Comparison of ENCODE assay signal across 9 cellular contexts in the genomic region with DNA sequence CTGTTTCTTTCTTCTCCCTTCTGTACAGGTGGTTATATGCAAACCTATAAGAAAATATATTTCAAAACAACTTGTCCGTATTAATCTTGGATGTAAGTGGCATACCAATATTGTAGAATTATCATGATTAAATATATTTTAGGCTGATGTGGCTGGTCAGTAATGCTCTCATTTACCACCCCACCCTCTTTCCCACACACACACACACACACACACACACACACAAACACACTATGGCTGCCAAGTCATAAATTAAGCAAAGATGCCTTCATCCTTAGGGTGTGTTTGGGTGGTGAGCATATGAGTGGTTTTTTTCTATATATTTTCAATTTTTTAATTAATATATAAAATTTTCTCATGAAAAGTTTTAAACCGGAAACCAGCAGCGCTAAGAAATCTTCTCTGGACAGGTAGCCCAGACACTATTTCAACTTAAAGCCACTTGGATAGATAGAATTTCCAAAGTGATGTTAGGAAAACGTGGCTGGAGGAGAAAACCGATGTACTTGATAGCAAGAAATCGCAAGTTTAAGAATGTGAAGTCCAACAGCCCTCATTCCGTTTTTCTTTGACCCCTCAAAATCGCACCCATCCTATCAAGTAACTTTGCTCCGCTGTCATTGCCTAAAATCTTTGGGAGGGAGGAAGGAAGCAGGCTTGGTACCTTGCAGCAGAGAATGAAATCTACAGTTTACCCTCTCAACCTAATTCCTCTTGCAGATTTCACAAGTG.
A peak's percentile ranks its signal among the peaks of the same experiment; 100 is the strongest.
DNase-seq lines count a peak whose midpoint lies in the region; ATAC-seq, FAIRE-seq and TF ChIP-seq lines count a peak whose summit lies in the region.
"Had no signal": no experiment of that assay in that cellular context is flagged by ENCODE, and none has a peak within 500 bp of the region (broad histone marks: within the 10 kb centered on the region; RNA-seq: fewer than 3 reads in every experiment).

No MANE protein-coding gene starts in this region.

- peak overlapping the region; percentile 84 for H3K4me2 ChIP-seq in OCI-LY7 (ENCODE audit: low read length)
- peak overlapping the region; percentile 98 for H3K4me2 ChIP-seq in endothelial cell of umbilical vein (ENCODE audit: insufficient read depth, low read length)

- H3K79me2 ChIP-seq in OCI-LY7 (ENCODE audit: insufficient read depth, low read depth, low read length), result peaks cover 58% of the 10 kb centered on the region
- peaks cover 59% of the 10 kb centered on the region for H3K79me2 ChIP-seq in endothelial cell of umbilical vein (ENCODE audit: control insufficient read depth, insufficient read depth, low read length)

- ATAC-seq in GM21526 (IDR thresholded peaks at IDR 0.05; ENCODE audit: low FRiP score, unreplicated experiment), result no peak
- no peak for ATAC-seq in HG03175 (IDR thresholded peaks at IDR 0.05; ENCODE audit: unreplicated experiment)

- H3K27ac ChIP-seq in OCI-LY7 (ENCODE audit: low read depth, low read length, poor library complexity, severe bottlenecking) (peak overlapping the region; percentile 83), endothelial cell of umbilical vein (ENCODE audit: insufficient read depth, low read depth, low read length) (peak overlapping the region; percentile 70), neutrophil (peak overlapping the region; percentile 92)

- H4K20me1 ChIP-seq in OCI-LY7 (ENCODE audit: insufficient read depth, low read length) (peaks cover 26% of the 10 kb centered on the region), endothelial cell of umbilical vein (replicated peaks; ENCODE audit: control insufficient read depth, extremely low read depth, insufficient read depth, low read length) (peaks cover 5% of the 10 kb centered on the region)

- no peaks in the 10 kb centered on the region for H3K9me1 ChIP-seq in endothelial cell of umbilical vein (replicated peaks; ENCODE audit: control insufficient read depth, extremely low read depth, insufficient read depth, low read length)

- H3K4me1 ChIP-seq in OCI-LY7 (ENCODE audit: insufficient read depth, low read length, poor library complexity, severe bottlenecking) (peaks cover 60% of the 10 kb centered on the region), endothelial cell of umbilical vein (ENCODE audit: control insufficient read depth, extremely low read depth, insufficient read depth, low read length) (peaks cover 27% of the 10 kb centered on the region), neutrophil (ENCODE audit: control insufficient read depth in 1 of 2, insufficient read depth in 1 of 2, low read depth in 1 of 2, low read length in 1 of 2) (peaks cover 60 to 64% of the 10 kb centered on the region in 2 experiments)

- H2AFZ ChIP-seq in OCI-LY7 (ENCODE audit: low read length) (no peak overlapping the region), endothelial cell of umbilical vein (ENCODE audit: low read depth, low read length) (no peak overlapping the region)

- H3K9ac ChIP-seq in endothelial cell of umbilical vein (replicated peaks; ENCODE audit: extremely low read depth, insufficient read depth, low read length), result peak overlapping the region; percentile 92

- H3K9me3 ChIP-seq in OCI-LY7 (ENCODE audit: low read length) (no peaks in the 10 kb centered on the region), endothelial cell of umbilical vein (replicated peaks; ENCODE audit: control insufficient read depth, insufficient read depth, low read length) (no peaks in the 10 kb centered on the region), neutrophil (no peaks in the 10 kb centered on the region)

- no peak for FAIRE-seq in endothelial cell of umbilical vein (lab: Jason Lieb, UNC)
- FAIRE-seq: colon had no signal

- H3K36me3 ChIP-seq in OCI-LY7 (ENCODE audit: insufficient read depth, low read length), result peaks cover 54% of the 10 kb centered on the region
- H3K36me3 ChIP-seq in endothelial cell of umbilical vein (ENCODE audit: control insufficient read depth in 2 of 2, extremely low read depth in 1 of 2, insufficient read depth in 2 of 2, low read length in 2 of 2), result peaks cover 14 to 15% of the 10 kb centered on the region in 2 experiments
- peaks cover 28% of the 10 kb centered on the region for H3K36me3 ChIP-seq in neutrophil

- H3K4me3 ChIP-seq in OCI-LY7 (ENCODE audit: low read depth, low read length, poor library complexity, severe bottlenecking) (peak overlapping the region; percentile 81), endothelial cell of umbilical vein (replicated peaks in 1 of 3; ENCODE audit: insufficient read depth in 1 of 3, low read depth in 1 of 3, low read length in 3 of 3) (peak overlapping the region; percentile 76 to 93 (median 84)), neutrophil (ENCODE audit: low read depth in 1 of 2, low read length in 1 of 2) (peak overlapping the region; percentile 66 to 86)

- in situ Hi-C loops in Caki2 (cut with HindIII; ENCODE audit: low pct_unique_long_range_greater_than_20kb, low sequenced_read_pairs), result no loop called here

- dilution Hi-C loops in endothelial cell of umbilical vein (cut with MboI; ENCODE audit: extremely low pct_ligation_motif_present, low sequenced_read_pairs), result no loop called here

- H3K27me3 ChIP-seq in endothelial cell of umbilical vein (ENCODE audit: control insufficient read depth in 2 of 2, insufficient read depth in 2 of 2, low read length in 2 of 2) (no peaks in the 10 kb centered on the region), neutrophil (no peaks in the 10 kb centered on the region)

- no peak for TF ChIP-seq POLR2A in endothelial cell of umbilical vein (IDR thresholded peaks at IDR 0.05; ENCODE audit: low read depth, low read length)

- CTCF ChIA-PET in OCI-LY7 (lab: Charles Lee; ENCODE audit: unreplicated experiment) (no interaction called here), endothelial cell of umbilical vein (lab: Charles Lee) (interaction anchor here (1.6 kb wide), 1 partner anchor 220 kb away, joined by 6 read pairs; no protein-coding TSS in a partner anchor)

- DNase-seq in Caki2 (ENCODE audit: low read depth) (peak; percentile 45), OCI-LY7 (ENCODE audit: low spot score) (peak; percentile 53), endothelial cell of umbilical vein (ENCODE audit: low read depth, low spot score) (peak; percentile 37), NCI-H128 (lab: John Stamatoyannopoulos, UW; ENCODE audit: unreplicated experiment) (no peak), NCI-H2107 treated with DMSO at 0.1 percent for 48 hours (lab: John Stamatoyannopoulos, UW; ENCODE audit: unreplicated experiment) (no peak)

- intact Hi-C loops in OCI-LY7 (cut with micrococcal nuclease; ENCODE audit: unreplicated experiment), result loop anchor here (1.0 to 5.0 kb wide), 8 partner anchors 38 to 349 kb away; a partner anchor contains a TSS
- intact Hi-C loops in endothelial cell of umbilical vein (cut with micrococcal nuclease), result loop anchor here (1.0 to 10.0 kb wide), 5 partner anchors 15 to 352 kb away; a partner anchor contains a TSS

- BruUV-seq in OCI-LY7 (replicated peaks; lab: Mats Ljungman, UMichigan) (no TSS peak), endothelial cell of umbilical vein (replicated peaks; lab: Mats Ljungman, UMichigan) (TSS peak; percentile 46)

- POLR2A ChIA-PET in OCI-LY7 (lab: Charles Lee) (interaction anchor here (0.8 kb wide), 1 partner anchor 215 kb away, joined by 3 read pairs; no protein-coding TSS in a partner anchor), endothelial cell of umbilical vein (lab: Charles Lee) (no interaction called here)

- H3K9me2 ChIP-seq in OCI-LY7 (ENCODE audit: insufficient read depth, low read length), result no peaks in the 10 kb centered on the region

- TF ChIP-seq CTCF in OCI-LY7 (conservative IDR thresholded peaks at IDR 0.05; ENCODE audit: low read length) (no peak), endothelial cell of umbilical vein (IDR thresholded peaks at IDR 0.05; ENCODE audit: extremely low read depth in 1 of 2, insufficient read depth in 1 of 2, low read depth in 1 of 2, low read length in 2 of 2) (no peak), neutrophil (IDR thresholded peaks at IDR 0.05) (no peak)

TF ChIP-seq in endothelial cell of umbilical vein, 7 proteins besides CTCF, POLR2A, EP300 and RAD21:
- TF ChIP-seq MYC (IDR thresholded peaks at IDR 0.05; ENCODE audit: low read depth, low read length), result no peak
- TF ChIP-seq POLR2AphosphoS5 (IDR thresholded peaks at IDR 0.05; ENCODE audit: insufficient read depth, low read depth, low read length), result no peak
- no peak for TF ChIP-seq FOS (IDR thresholded peaks at IDR 0.05; ENCODE audit: borderline replicate concordance, insufficient read depth, low read length)
- TF ChIP-seq JUN (IDR thresholded peaks at IDR 0.05; ENCODE audit: borderline replicate concordance, insufficient read depth, insufficient read length, low read depth), result no peak
- no peak for TF ChIP-seq GATA2 (IDR thresholded peaks at IDR 0.05; ENCODE audit: insufficient read depth, insufficient read length, low read depth, low read length)
- TF ChIP-seq, protein P1, sequence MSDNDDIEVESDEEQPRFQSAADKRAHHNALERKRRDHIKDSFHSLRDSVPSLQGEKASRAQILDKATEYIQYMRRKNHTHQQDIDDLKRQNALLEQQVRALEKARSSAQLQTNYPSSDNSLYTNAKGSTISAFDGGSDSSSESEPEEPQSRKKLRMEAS (IDR thresholded peaks at IDR 0.05; ENCODE audit: insufficient read depth, insufficient read length), result no peak
- no peak for TF ChIP-seq EZH2 (IDR thresholded peaks at IDR 0.05; ENCODE audit: borderline replicate concordance, low read depth, low read length, severe bottlenecking)
TF ChIP-seq in endothelial cell of umbilical vein: peak in this region for 0.

Comparison
In these comparisons a context has a peak if more than half of its experiments do, and no peak if none do; other contexts are left out.
1. DNase-seq: peak in Caki2 (single experiment), OCI-LY7 (single experiment) and endothelial cell of umbilical vein (single experiment); none in NCI-H128 (single experiment) and NCI-H2107 treated with DMSO at 0.1 percent for 48 hours (single experiment).
2. Peak in every context shown above with its lines, with median percentiles within 50 percentile points of each other: H3K27ac ChIP-seq and H3K4me3 ChIP-seq.